18 cellular contexts compared by ENCODE assay signal in the genomic region with DNA sequence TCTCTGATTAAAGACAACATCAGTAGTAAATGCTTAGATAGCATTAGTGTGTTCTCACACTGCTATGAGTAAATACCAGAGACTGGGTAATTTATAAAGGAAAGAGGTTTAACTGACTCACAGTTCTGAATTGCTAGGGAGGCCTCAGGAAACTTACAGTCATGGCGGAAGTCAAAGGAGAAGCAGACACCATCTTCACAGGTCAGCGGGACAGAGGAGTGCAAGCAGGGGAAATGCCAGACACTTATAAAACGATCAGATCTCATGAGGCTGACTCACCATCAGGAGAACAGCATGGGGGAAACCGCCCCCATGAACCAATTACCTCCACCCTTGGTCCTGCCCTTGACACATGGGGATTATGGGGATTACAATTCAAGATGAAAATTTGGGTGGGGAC.
DNase-seq lines count a peak whose midpoint lies in the region; ATAC-seq lines count a peak whose summit lies in the region.
"Had no signal": no experiment of that assay in that cellular context is flagged by ENCODE, and none has a peak within 500 bp of the region (broad histone marks: within the 10 kb centered on the region; RNA-seq: fewer than 3 reads in every experiment).

No MANE protein-coding gene starts in this region.

- H3K27ac Mint-ChIP-seq in activated T-helper 17 cell treated with anti-CD3 and anti-CD28 coated beads, Interleukin-2, amount 50 U/mL, for 72 hours = no peak overlapping the region
- H3K27ac Mint-ChIP-seq: B cell; CD4-positive, alpha-beta T cell; CD8-positive, alpha-beta T cell had no signal

- no peaks in the 10 kb centered on the region for H3K36me3 Mint-ChIP-seq in activated T-helper 17 cell treated with anti-CD3 and anti-CD28 coated beads, Interleukin-2, amount 50 U/mL, for 72 hours (ENCODE audit: low read depth)
- H3K36me3 Mint-ChIP-seq: CD8-positive, alpha-beta T cell had no signal

- H3K4me3 Mint-ChIP-seq in activated T-helper 17 cell treated with anti-CD3 and anti-CD28 coated beads, Interleukin-2, amount 50 U/mL, for 72 hours = no peak overlapping the region
- H3K4me3 Mint-ChIP-seq: B cell; CD4-positive, alpha-beta T cell; CD8-positive, alpha-beta T cell had no signal

- H3K27me3 Mint-ChIP-seq in activated T-helper 17 cell treated with anti-CD3 and anti-CD28 coated beads, Interleukin-2, amount 50 U/mL, for 72 hours = peaks cover 7% of the 10 kb centered on the region
- H3K27me3 Mint-ChIP-seq: B cell; CD4-positive, alpha-beta T cell had no signal

- DNase-seq in A172 (ENCODE audit: low spot score) = peak; percentile 13
- DNase-seq in EH (ENCODE audit: low read depth) = peak; percentile 3
- no peak for DNase-seq in NCI-H2171 treated with DMSO at 0.1 percent for 48 hours (lab: John Stamatoyannopoulos, UW)
- DNase-seq: 8988T; AML-193; Caco-2; Calu3; CD4-positive, alpha-beta T cell; CD8-positive, alpha-beta T cell; DMS79 treated with DMSO at 0.1 percent for 48 hours; EL; GDM1 had no signal

- no peaks in the 10 kb centered on the region for H3K4me1 Mint-ChIP-seq in activated T-helper 17 cell treated with anti-CD3 and anti-CD28 coated beads, Interleukin-2, amount 50 U/mL, for 72 hours
- H3K4me1 Mint-ChIP-seq: B cell had no signal

- no peaks in the 10 kb centered on the region for H3K9me3 Mint-ChIP-seq in activated T-helper 17 cell treated with anti-CD3 and anti-CD28 coated beads, Interleukin-2, amount 50 U/mL, for 72 hours

- ATAC-seq in activated T-helper 17 cell treated with anti-CD3 and anti-CD28 coated beads, Interleukin-2, amount 50 U/mL, for 72 hours (replicated peaks) = peak; percentile 68
- ATAC-seq in GM21526 (IDR thresholded peaks at IDR 0.05; ENCODE audit: low FRiP score, unreplicated experiment) = no peak
- ATAC-seq in HG02623 (IDR thresholded peaks at IDR 0.05; ENCODE audit: unreplicated experiment) = no peak
- ATAC-seq: A549; CD8-positive, alpha-beta T cell; GM12878 had no signal
